In the genomic region with DNA sequence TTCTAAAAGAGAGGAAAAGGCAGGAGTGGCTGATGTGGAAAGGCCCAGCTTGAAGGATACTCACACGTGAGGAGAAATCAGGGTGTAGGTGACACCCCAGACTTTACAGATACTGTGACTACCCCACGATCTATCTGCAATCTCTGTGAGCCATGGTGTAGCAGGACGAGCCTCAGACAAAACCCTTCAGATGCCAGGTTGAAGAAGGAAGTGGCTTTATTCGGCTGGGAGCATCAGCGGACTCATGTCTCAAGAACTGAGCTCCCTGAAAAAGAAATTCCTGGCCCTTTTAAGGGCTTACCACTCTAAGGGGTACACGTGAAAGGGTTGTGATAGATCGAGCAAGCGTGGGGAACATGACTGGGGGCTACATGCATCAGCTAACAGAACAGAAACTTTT, we compare ENCODE assay signal across 1 cellular context.
TF ChIP-seq lines count a peak whose summit lies in the region.

No MANE protein-coding gene starts in this region.

TF ChIP-seq in HepG2, 621 proteins besides CTCF, POLR2A, EP300 and RAD21:
- TF ChIP-seq ZNF557 (CRISPR knock-in tag; IDR thresholded peaks at IDR 0.05) (no peak), ZNF496 (CRISPR knock-in tag; IDR thresholded peaks at IDR 0.05; ENCODE audit: insufficient replicate concordance) (no peak), MAZ (IDR thresholded peaks at IDR 0.05; ENCODE audit: borderline replicate concordance, low read depth, low read length) (no peak), MAZ (CRISPR knock-in tag; IDR thresholded peaks at IDR 0.05; ENCODE audit: low read depth) (no peak), FOXJ3 (CRISPR knock-in tag; IDR thresholded peaks at IDR 0.05; ENCODE audit: borderline replicate concordance) (no peak), ZNF550 (CRISPR knock-in tag; IDR thresholded peaks at IDR 0.05; ENCODE audit: borderline replicate concordance) (no peak), ZNF124 (CRISPR knock-in tag; IDR thresholded peaks at IDR 0.05) (peak; percentile 98)
